ENCODE assay signal across 10 cellular contexts in genomic region chr7:1693991-1694524, GRCh38. TPM values are rescaled to one million over a fixed set of nuclear protein-coding genes. Genes with fewer than 3 reads are reported as not detected.
DNase-seq lines count a peak whose midpoint lies in the region; ATAC-seq and TF ChIP-seq lines count a peak whose summit lies in the region.
"Had no signal": no experiment of that assay in that cellular context is flagged by ENCODE, and none has a peak within 500 bp of the region (broad histone marks: within the 10 kb centered on the region; RNA-seq: fewer than 3 reads in every experiment).

No MANE protein-coding gene starts in this region.

- no peaks in the 10 kb centered on the region for H3K36me3 Mint-ChIP-seq in osteocyte (ENCODE audit: unreplicated experiment)

- H3K9me3 Mint-ChIP-seq in stimulated activated naive CD8-positive, alpha-beta T cell treated with anti-CD3 and anti-CD28 coated beads, Interleukin-15, amount 100 ng/mL, for 72 hours = peaks cover 1 to 9% of the 10 kb centered on the region in 2 donors
- no peaks in the 10 kb centered on the region for H3K9me3 Mint-ChIP-seq in osteocyte (ENCODE audit: unreplicated experiment)

- DNase-seq in stimulated activated naive CD8-positive, alpha-beta T cell treated with anti-CD3 and anti-CD28 coated beads, Interleukin-15, Interleukin-2, amounts not matched to agents 100 U/mL and 50 U/mL, for 24 hours = no peak
- DNase-seq in stimulated activated naive CD8-positive, alpha-beta T cell treated with anti-CD3 and anti-CD28 coated beads, Interleukin-15, amount 100 ng/mL, for 72 hours = no peak
- DNase-seq in anterior cingulate cortex (lab: John Stamatoyannopoulos, UW) = peak in 32 of 58 donors; percentile 12 to 88 (median 37)
- peak; percentile 89 for DNase-seq in kidney glomerular epithelial cell (lab: John Stamatoyannopoulos, UW)
- no peak for DNase-seq in osteocyte (ENCODE audit: extremely low spot score, unreplicated experiment)
- DNase-seq in HUDEP-2 (lab: John Stamatoyannopoulos, UW; ENCODE audit: unreplicated experiment in 76 of 76) = no peak
- no peak for DNase-seq in SKM-1 treated with dmso at 0.1 percent for 144 hours (lab: John Stamatoyannopoulos, UW; ENCODE audit: unreplicated experiment)
- DNase-seq: activated naive CD8-positive, alpha-beta T cell treated with anti-CD3 and anti-CD28 coated beads, Interleukin-2, amount 50 U/mL, for 24 hours had no signal

- no peaks in the 10 kb centered on the region for H3K4me1 Mint-ChIP-seq in stimulated activated naive CD8-positive, alpha-beta T cell treated with anti-CD3 and anti-CD28 coated beads, Interleukin-15, amount 100 ng/mL, for 72 hours
- H3K4me1 Mint-ChIP-seq in osteocyte (ENCODE audit: unreplicated experiment) = no peaks in the 10 kb centered on the region
- H3K4me1 Mint-ChIP-seq: activated naive CD8-positive, alpha-beta T cell treated with anti-CD3 and anti-CD28 coated beads, Interleukin-2, amount 50 U/mL, for 24 hours had no signal

- H3K27ac Mint-ChIP-seq in stimulated activated naive CD8-positive, alpha-beta T cell treated with anti-CD3 and anti-CD28 coated beads, Interleukin-15, amount 100 ng/mL, for 72 hours = no peak overlapping the region
- H3K27ac Mint-ChIP-seq in osteocyte (ENCODE audit: unreplicated experiment) = no peak overlapping the region
- H3K27ac Mint-ChIP-seq: activated naive CD8-positive, alpha-beta T cell treated with anti-CD3 and anti-CD28 coated beads, Interleukin-2, amount 50 U/mL, for 24 hours had no signal

- H3K4me3 Mint-ChIP-seq in stimulated activated naive CD8-positive, alpha-beta T cell treated with anti-CD3 and anti-CD28 coated beads, Interleukin-15, amount 100 ng/mL, for 72 hours = no peak overlapping the region
- no peak overlapping the region for H3K4me3 Mint-ChIP-seq in osteocyte (ENCODE audit: unreplicated experiment)
- H3K4me3 Mint-ChIP-seq: activated naive CD8-positive, alpha-beta T cell treated with anti-CD3 and anti-CD28 coated beads, Interleukin-2, amount 50 U/mL, for 24 hours had no signal

- ATAC-seq in stimulated activated naive CD8-positive, alpha-beta T cell treated with anti-CD3 and anti-CD28 coated beads, Interleukin-15, Interleukin-2, amounts not matched to agents 100 U/mL and 50 U/mL, for 24 hours = peak; percentile 13
- ATAC-seq in stimulated activated naive CD8-positive, alpha-beta T cell treated with anti-CD3 and anti-CD28 coated beads, Interleukin-15, amount 100 ng/mL, for 72 hours = no peak
- ATAC-seq in GM18907 (IDR thresholded peaks at IDR 0.05; ENCODE audit: unreplicated experiment) = no peak

- TF ChIP-seq CTCF in osteocyte (IDR thresholded peaks at IDR 0.05) = no peak

- no peaks in the 10 kb centered on the region for H3K27me3 Mint-ChIP-seq in stimulated activated naive CD8-positive, alpha-beta T cell treated with anti-CD3 and anti-CD28 coated beads, Interleukin-15, amount 100 ng/mL, for 72 hours
- peaks cover 13% of the 10 kb centered on the region for H3K27me3 Mint-ChIP-seq in osteocyte (ENCODE audit: unreplicated experiment)

RNA-seq across cellular contexts. Expression of gene ELFN1, which starts 24.0 kb away (rescaled TPM):
- total RNA-seq in osteocyte = 0.62 and 0.73 TPM in 2 replicates
- total RNA-seq: OCI-LY7 had no signal

Comparison
In these comparisons a context has a peak if more than half of its experiments do, and no peak if none do; other contexts are left out.
1. DNase-seq: peak in anterior cingulate cortex (32 of 58) and kidney glomerular epithelial cell (single experiment); none in stimulated activated naive CD8-positive, alpha-beta T cell treated with anti-CD3 and anti-CD28 coated beads, Interleukin-15, Interleukin-2, amounts not matched to agents 100 U/mL and 50 U/mL, for 24 hours (single experiment), stimulated activated naive CD8-positive, alpha-beta T cell treated with anti-CD3 and anti-CD28 coated beads, Interleukin-15, amount 100 ng/mL, for 72 hours (0 of 2), osteocyte (single experiment), HUDEP-2 (0 of 76) and SKM-1 treated with dmso at 0.1 percent for 144 hours (single experiment).